ENCODE assay signal across 21 cellular contexts in the genomic region with DNA sequence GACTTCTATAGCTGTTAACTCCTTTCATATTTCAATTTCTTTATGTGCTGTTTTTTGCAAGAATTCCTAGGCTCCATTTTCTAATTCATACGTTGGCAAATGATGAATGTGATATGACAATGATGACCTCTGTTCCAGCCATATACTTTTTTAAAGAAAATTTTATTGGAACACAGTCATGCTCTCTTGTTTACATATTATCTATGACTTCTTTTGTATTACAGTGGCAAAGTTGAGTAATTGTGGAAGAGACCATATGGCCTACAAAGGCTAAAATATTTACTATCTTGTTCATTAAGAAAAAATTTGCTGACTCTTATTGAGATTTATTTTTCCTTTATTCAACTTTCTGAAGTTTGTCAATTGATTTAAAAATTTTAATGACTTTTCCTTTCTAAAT. TPM values are rescaled to one million over a fixed set of nuclear protein-coding genes. Genes with fewer than 3 reads are reported as not detected.
DNase-seq lines count a peak whose midpoint lies in the region; ATAC-seq, FAIRE-seq and TF ChIP-seq lines count a peak whose summit lies in the region.
"Had no signal": no experiment of that assay in that cellular context is flagged by ENCODE, and none has a peak within 500 bp of the region (broad histone marks: within the 10 kb centered on the region; RNA-seq: fewer than 3 reads in every experiment).

No MANE protein-coding gene starts in this region.

- intact Hi-C loops in CD4-positive, alpha-beta T cell (cut with DNase I, micrococcal nuclease) = loop anchor here in 1 of 2 experiments (2.0 kb wide), 1 partner anchor 17 kb away; no protein-coding TSS in a partner anchor
- intact Hi-C loops in activated T-helper 2 cell treated with anti-CD3 and anti-CD28 coated beads, Interferon-gamma antibody, Interleukin-2, Interleukin-4, amounts not matched to agents 10 μg/mL and 5 μg/mL and 100 μg/mL, durations not matched to agents 14 hours and 24 hours and 36 hours (cut with micrococcal nuclease) = loop anchor here (1.0 to 10.0 kb wide), 4 partner anchors 8 to 653 kb away; a partner anchor contains a TSS

- peak; percentile 40 for FAIRE-seq in GM19239 (lab: Jason Lieb, UNC)
- FAIRE-seq: keratinocyte had no signal

- peak overlapping the region; percentile 1 for H3K27ac Mint-ChIP-seq in CD4-positive, alpha-beta T cell
- peak overlapping the region; percentile 36 for H3K27ac Mint-ChIP-seq in activated T-helper 2 cell treated with anti-CD3 and anti-CD28 coated beads, Interferon-gamma antibody, Interleukin-2, Interleukin-4, amounts not matched to agents 10 μg/mL and 5 μg/mL and 100 μg/mL, durations not matched to agents 14 hours and 24 hours and 36 hours
- no peak overlapping the region for H3K27ac Mint-ChIP-seq in nephron progenitor cell
- H3K27ac Mint-ChIP-seq: activated naive CD4-positive, alpha-beta T cell treated with anti-CD3 and anti-CD28 coated beads, Interleukin-2, amount 50 U/mL, for 72 hours; CD14-positive monocyte; nephron; stimulated activated naive CD8-positive, alpha-beta T cell treated with anti-CD3 and anti-CD28 coated beads, Interleukin-15, Interleukin-2, amounts not matched to agents 100 ng/mL and 50 ng/mL, for 24 hours had no signal

- ATAC-seq in CD4-positive, alpha-beta T cell (ENCODE audit: poor library complexity) = no peak
- ATAC-seq in HG03469 (IDR thresholded peaks at IDR 0.05; ENCODE audit: unreplicated experiment) = no peak
- ATAC-seq: activated naive CD4-positive, alpha-beta T cell treated with anti-CD3 and anti-CD28 coated beads, Interleukin-2, amount 50 U/mL, for 72 hours had no signal

- H3K4me1 Mint-ChIP-seq in CD4-positive, alpha-beta T cell (ENCODE audit: low read depth) = peaks cover 58% of the 10 kb centered on the region
- peaks cover 59% of the 10 kb centered on the region for H3K4me1 Mint-ChIP-seq in activated T-helper 2 cell treated with anti-CD3 and anti-CD28 coated beads, Interferon-gamma antibody, Interleukin-2, Interleukin-4, amounts not matched to agents 10 μg/mL and 5 μg/mL and 100 μg/mL, durations not matched to agents 14 hours and 24 hours and 36 hours (ENCODE audit: low read depth)
- H3K4me1 Mint-ChIP-seq in nephron progenitor cell = no peaks in the 10 kb centered on the region
- H3K4me1 Mint-ChIP-seq: nephron had no signal

- POLR2A ChIA-PET in CD4-positive, alpha-beta T cell (lab: Charles Lee) = interaction anchor here (1.1 to 1.5 kb wide), 4 partner anchors 19 to 39 kb away, joined by 4 to 8 read pairs (median 4); a partner anchor contains a TSS

- H3K27me3 Mint-ChIP-seq in CD4-positive, alpha-beta T cell = no peaks in the 10 kb centered on the region
- H3K27me3 Mint-ChIP-seq in activated T-helper 2 cell treated with anti-CD3 and anti-CD28 coated beads, Interferon-gamma antibody, Interleukin-2, Interleukin-4, amounts not matched to agents 10 μg/mL and 5 μg/mL and 100 μg/mL, durations not matched to agents 14 hours and 24 hours and 36 hours (ENCODE audit: low read depth) = no peaks in the 10 kb centered on the region
- H3K27me3 Mint-ChIP-seq in nephron progenitor cell (ENCODE audit: low read depth, poor library complexity) = peaks cover 3% of the 10 kb centered on the region
- H3K27me3 Mint-ChIP-seq: stimulated activated naive CD8-positive, alpha-beta T cell treated with anti-CD3 and anti-CD28 coated beads, Interleukin-15, Interleukin-2, amounts not matched to agents 100 ng/mL and 50 ng/mL, for 24 hours had no signal

- H3K36me3 Mint-ChIP-seq in CD4-positive, alpha-beta T cell (ENCODE audit: low read depth) = peaks cover 22% of the 10 kb centered on the region
- peaks cover 50% of the 10 kb centered on the region for H3K36me3 Mint-ChIP-seq in activated T-helper 2 cell treated with anti-CD3 and anti-CD28 coated beads, Interferon-gamma antibody, Interleukin-2, Interleukin-4, amounts not matched to agents 10 μg/mL and 5 μg/mL and 100 μg/mL, durations not matched to agents 14 hours and 24 hours and 36 hours (ENCODE audit: low read depth)
- H3K36me3 Mint-ChIP-seq in nephron progenitor cell (ENCODE audit: low read depth) = no peaks in the 10 kb centered on the region

- no peaks in the 10 kb centered on the region for H3K9me3 Mint-ChIP-seq in CD4-positive, alpha-beta T cell
- H3K9me3 Mint-ChIP-seq in activated T-helper 2 cell treated with anti-CD3 and anti-CD28 coated beads, Interferon-gamma antibody, Interleukin-2, Interleukin-4, amounts not matched to agents 10 μg/mL and 5 μg/mL and 100 μg/mL, durations not matched to agents 14 hours and 24 hours and 36 hours = no peaks in the 10 kb centered on the region
- H3K9me3 Mint-ChIP-seq in nephron progenitor cell = no peaks in the 10 kb centered on the region
- H3K9me3 Mint-ChIP-seq: activated naive CD4-positive, alpha-beta T cell treated with anti-CD3 and anti-CD28 coated beads, Interleukin-2, amount 50 U/mL, for 72 hours; CD14-positive monocyte; nephron; stimulated activated naive CD8-positive, alpha-beta T cell treated with anti-CD3 and anti-CD28 coated beads, Interleukin-15, Interleukin-2, amounts not matched to agents 100 ng/mL and 50 ng/mL, for 24 hours had no signal

- H3K27me3 ChIP-seq in CD4-positive, alpha-beta T cell (ENCODE audit: control insufficient read depth, insufficient read depth, low read length) = no peaks in the 10 kb centered on the region
- H3K27me3 ChIP-seq: sigmoid colon had no signal

- no peak for TF ChIP-seq CTCF in CD4-positive, alpha-beta T cell (IDR thresholded peaks at IDR 0.05)
- TF ChIP-seq CTCF in nephron progenitor cell (IDR thresholded peaks at IDR 0.05) = no peak

- no peaks in the 10 kb centered on the region for H3K9me3 ChIP-seq in CD4-positive, alpha-beta T cell (ENCODE audit: control insufficient read depth, low read length)
- H3K9me3 ChIP-seq: sigmoid colon had no signal

- H3K4me3 Mint-ChIP-seq in CD4-positive, alpha-beta T cell = no peak overlapping the region
- no peak overlapping the region for H3K4me3 Mint-ChIP-seq in activated T-helper 2 cell treated with anti-CD3 and anti-CD28 coated beads, Interferon-gamma antibody, Interleukin-2, Interleukin-4, amounts not matched to agents 10 μg/mL and 5 μg/mL and 100 μg/mL, durations not matched to agents 14 hours and 24 hours and 36 hours (ENCODE audit: low read depth)
- no peak overlapping the region for H3K4me3 Mint-ChIP-seq in nephron progenitor cell
- H3K4me3 Mint-ChIP-seq: CD14-positive monocyte; nephron; stimulated activated naive CD8-positive, alpha-beta T cell treated with anti-CD3 and anti-CD28 coated beads, Interleukin-15, Interleukin-2, amounts not matched to agents 100 ng/mL and 50 ng/mL, for 24 hours had no signal

- CTCF ChIA-PET in CD4-positive, alpha-beta T cell (lab: Charles Lee) = interaction anchor here (0.7 to 2.4 kb wide), 2 partner anchors 10 to 43 kb away, joined by 3 to 14 read pairs; no protein-coding TSS in a partner anchor

- H3K27ac ChIP-seq in CD4-positive, alpha-beta T cell (ENCODE audit: low read depth, low read length) = no peak overlapping the region
- H3K27ac ChIP-seq: sigmoid colon had no signal

- no peak for DNase-seq in CD4-positive, alpha-beta T cell
- DNase-seq in GM19239 (ENCODE audit: insufficient read length, low spot score) (no peak), fibroblast of peridontal ligament (ENCODE audit: extremely low read depth) (peak; percentile 34), nephron progenitor cell (no peak), T1000 (lab: John Stamatoyannopoulos, UW) (no peak)
- DNase-seq in activated T-helper 2 cell treated with anti-CD3 and anti-CD28 coated beads, Interferon-gamma antibody, Interleukin-2, Interleukin-4, amounts not matched to agents 10 μg/mL and 5 μg/mL and 100 μg/mL, durations not matched to agents 14 hours and 24 hours and 36 hours (ENCODE audit: low spot score) = no peak
- DNase-seq: cerebellar nuclear complex; NCI-H1105 treated with DMSO at 0.1 percent for 48 hours; NCI-H2081; NCI-H446; posterior cingulate gyrus; Right ventricle myocardium superior; sigmoid colon; stimulated activated CD4-positive, alpha-beta T cell treated with anti-CD3 and anti-CD28 coated beads, Interleukin-15, amount 100 ng/mL, for 24 hours had no signal

RNA-seq across cellular contexts. Expression of a gene that starts 7.1 kb away (rescaled TPM):
- 10 to 100 TPM; 19.5 to 23.9 TPM for total RNA-seq in CD4-positive, alpha-beta T cell
- 7.5 and 8.3 TPM in 2 replicates for total RNA-seq in activated T-helper 2 cell treated with anti-CD3 and anti-CD28 coated beads, Interferon-gamma antibody, Interleukin-2, Interleukin-4, amounts not matched to agents 10 μg/mL and 5 μg/mL and 100 μg/mL, durations not matched to agents 14 hours and 24 hours and 36 hours
- total RNA-seq: OCI-LY7 had no signal

RNA-seq across cellular contexts. Expression of a gene that starts 22.3 kb away (rescaled TPM):
- total RNA-seq in CD4-positive, alpha-beta T cell = 10 to 100 TPM; 67.4 to 70.0 TPM
- 14.4 and 16.0 TPM in 2 replicates for total RNA-seq in activated T-helper 2 cell treated with anti-CD3 and anti-CD28 coated beads, Interferon-gamma antibody, Interleukin-2, Interleukin-4, amounts not matched to agents 10 μg/mL and 5 μg/mL and 100 μg/mL, durations not matched to agents 14 hours and 24 hours and 36 hours
- total RNA-seq: OCI-LY7 had no signal
